ENCODE assay signal across 24 cellular contexts in the genomic region with DNA sequence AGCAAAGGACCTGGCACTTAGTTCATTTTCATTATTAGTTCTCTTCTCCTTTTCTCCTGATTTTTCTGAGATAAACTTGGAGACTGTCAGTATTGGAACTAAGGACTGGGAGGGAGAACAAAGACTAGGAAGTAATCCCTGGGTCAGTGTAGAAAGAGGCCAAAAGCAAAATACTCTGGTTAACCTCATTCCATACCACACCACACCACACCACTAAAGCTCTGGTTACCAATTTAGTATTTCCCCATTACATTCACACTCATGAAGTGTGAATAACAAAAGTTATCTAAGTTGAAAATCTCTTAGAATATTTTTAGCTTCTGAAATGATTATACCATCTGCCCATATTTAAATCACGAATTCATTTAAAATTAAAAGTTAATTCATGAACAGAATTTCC.
"Had no signal": no experiment of that assay in that cellular context is flagged by ENCODE, and none has a peak within 500 bp of the region (broad histone marks: within the 10 kb centered on the region; RNA-seq: fewer than 3 reads in every experiment).

No MANE protein-coding gene starts in this region.

- H3K27ac Mint-ChIP-seq: activated CD4-positive, alpha-beta memory T cell treated with anti-CD3 and anti-CD28 coated beads, Interleukin-2, amount 10 ng/mL, durations not matched to agents 7 days and 5 days; activated CD4-positive, alpha-beta T cell treated with anti-CD3 and anti-CD28 coated beads, Interleukin-2, amount 10 ng/mL, durations not matched to agents 7 days and 5 days; activated naive CD4-positive, alpha-beta T cell treated with anti-CD3 and anti-CD28 coated beads, Interleukin-2, amount 10 ng/mL, durations not matched to agents 7 days and 5 days; activated naive CD8-positive, alpha-beta T cell treated with anti-CD3 and anti-CD28 coated beads, Interleukin-2, amount 10 ng/mL, durations not matched to agents 7 days and 5 days; mesothelial cell of epicardium; naive thymus-derived CD4-positive, alpha-beta T cell; neural progenitor cell; T-helper 1 cell treated with Interleukin-12 subunit alpha and Interleukin-12 subunit beta and Interleukin-4 antibody, amounts not matched to agents 30 μg/mL and 1 μg/mL, for 36 hours; WTC11 had no signal

- H3K36me3 ChIP-seq: neural progenitor cell had no signal

- H3K27ac ChIP-seq: neural progenitor cell, right atrium auricular region, spleen, testis, transverse colon had no signal

- H3K4me1 Mint-ChIP-seq: neural progenitor cell, WTC11 had no signal

- H3K9me3 ChIP-seq: testis had no signal

- H3K4me1 ChIP-seq: neural progenitor cell, right atrium auricular region, spleen, testis had no signal

- DNase-seq: activated CD4-positive, alpha-beta memory T cell treated with anti-CD3 and anti-CD28 coated beads, Interleukin-2, amount 10 ng/mL, durations not matched to agents 7 days and 5 days; activated CD4-positive, alpha-beta T cell treated with anti-CD3 and anti-CD28 coated beads for 1 hour; activated CD4-positive, alpha-beta T cell treated with anti-CD3 and anti-CD28 coated beads, Interleukin-2, amount 10 ng/mL, durations not matched to agents 7 days and 5 days; activated CD8-positive, alpha-beta memory T cell treated with anti-CD3 and anti-CD28 coated beads, Interleukin-2, amount 50 U/mL, for 48 hours; activated gamma-delta T cell; activated naive CD4-positive, alpha-beta T cell treated with anti-CD3 and anti-CD28 coated beads, Interleukin-2, amount 10 ng/mL, durations not matched to agents 7 days and 5 days; activated naive CD8-positive, alpha-beta T cell treated with anti-CD3 and anti-CD28 coated beads, Interleukin-2, amount 10 ng/mL, durations not matched to agents 7 days and 5 days; activated T-cell treated with anti-CD3 and anti-CD28 coated beads, Interleukin-2, amount 50 U/mL, for 24 hours; amniotic stem cell; caudate nucleus; head of caudate nucleus; hippocampal formation; immature natural killer cell; naive thymus-derived CD4-positive, alpha-beta T cell; occipital lobe; spleen; stimulated activated naive CD8-positive, alpha-beta T cell treated with anti-CD3 and anti-CD28 coated beads, Interleukin-15, Interleukin-2, amounts not matched to agents 100 U/mL and 50 U/mL, for 24 hours; testis; transverse colon had no signal

- H3K4me3 Mint-ChIP-seq: activated CD4-positive, alpha-beta memory T cell treated with anti-CD3 and anti-CD28 coated beads, Interleukin-2, amount 10 ng/mL, durations not matched to agents 7 days and 5 days; activated CD4-positive, alpha-beta T cell treated with anti-CD3 and anti-CD28 coated beads, Interleukin-2, amount 10 ng/mL, durations not matched to agents 7 days and 5 days; activated naive CD4-positive, alpha-beta T cell treated with anti-CD3 and anti-CD28 coated beads, Interleukin-2, amount 10 ng/mL, durations not matched to agents 7 days and 5 days; activated naive CD8-positive, alpha-beta T cell treated with anti-CD3 and anti-CD28 coated beads, Interleukin-2, amount 10 ng/mL, durations not matched to agents 7 days and 5 days; activated T-cell treated with anti-CD3 and anti-CD28 coated beads, Interleukin-2, amount 50 U/mL, for 24 hours; immature natural killer cell; mesothelial cell of epicardium; naive thymus-derived CD4-positive, alpha-beta T cell; neural progenitor cell; T-helper 1 cell treated with Interleukin-12 subunit alpha and Interleukin-12 subunit beta and Interleukin-4 antibody, amounts not matched to agents 30 μg/mL and 1 μg/mL, for 36 hours; WTC11 had no signal

- H3K27me3 ChIP-seq: neural progenitor cell, right atrium auricular region, spleen, testis, transverse colon had no signal

- ATAC-seq: naive thymus-derived CD4-positive, alpha-beta T cell; stimulated activated naive CD8-positive, alpha-beta T cell treated with anti-CD3 and anti-CD28 coated beads, Interleukin-15, Interleukin-2, amounts not matched to agents 100 U/mL and 50 U/mL, for 24 hours; WTC11 had no signal

- H3K4me3 ChIP-seq: neural progenitor cell, right atrium auricular region, spleen, testis, transverse colon had no signal

- H3K27me3 Mint-ChIP-seq: activated CD4-positive, alpha-beta memory T cell treated with anti-CD3 and anti-CD28 coated beads, Interleukin-2, amount 10 ng/mL, durations not matched to agents 7 days and 5 days; activated CD4-positive, alpha-beta T cell treated with anti-CD3 and anti-CD28 coated beads, Interleukin-2, amount 10 ng/mL, durations not matched to agents 7 days and 5 days; activated naive CD4-positive, alpha-beta T cell treated with anti-CD3 and anti-CD28 coated beads, Interleukin-2, amount 10 ng/mL, durations not matched to agents 7 days and 5 days; activated naive CD8-positive, alpha-beta T cell treated with anti-CD3 and anti-CD28 coated beads, Interleukin-2, amount 10 ng/mL, durations not matched to agents 7 days and 5 days; activated T-cell treated with anti-CD3 and anti-CD28 coated beads, Interleukin-2, amount 50 U/mL, for 24 hours; naive thymus-derived CD4-positive, alpha-beta T cell had no signal
